1 cellular context compared by ENCODE assay signal in genomic region chr1:99731384-99731783, GRCh38.
TF ChIP-seq lines count a peak whose summit lies in the region.

No MANE protein-coding gene starts in this region.

TF ChIP-seq in GM12878, 131 proteins besides CTCF, POLR2A, EP300 and RAD21 (continued from another document):
- TF ChIP-seq, protein P1, sequence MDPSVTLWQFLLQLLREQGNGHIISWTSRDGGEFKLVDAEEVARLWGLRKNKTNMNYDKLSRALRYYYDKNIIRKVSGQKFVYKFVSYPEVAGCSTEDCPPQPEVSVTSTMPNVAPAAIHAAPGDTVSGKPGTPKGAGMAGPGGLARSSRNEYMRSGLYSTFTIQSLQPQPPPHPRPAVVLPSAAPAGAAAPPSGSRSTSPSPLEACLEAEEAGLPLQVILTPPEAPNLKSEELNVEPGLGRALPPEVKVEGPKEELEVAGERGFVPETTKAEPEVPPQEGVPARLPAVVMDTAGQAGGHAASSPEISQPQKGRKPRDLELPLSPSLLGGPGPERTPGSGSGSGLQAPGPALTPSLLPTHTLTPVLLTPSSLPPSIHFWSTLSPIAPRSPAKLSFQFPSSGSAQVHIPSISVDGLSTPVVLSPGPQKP (IDR thresholded peaks at IDR 0.05; ENCODE audit: low read depth, low read length) = no peak
- TF ChIP-seq, protein P2, sequence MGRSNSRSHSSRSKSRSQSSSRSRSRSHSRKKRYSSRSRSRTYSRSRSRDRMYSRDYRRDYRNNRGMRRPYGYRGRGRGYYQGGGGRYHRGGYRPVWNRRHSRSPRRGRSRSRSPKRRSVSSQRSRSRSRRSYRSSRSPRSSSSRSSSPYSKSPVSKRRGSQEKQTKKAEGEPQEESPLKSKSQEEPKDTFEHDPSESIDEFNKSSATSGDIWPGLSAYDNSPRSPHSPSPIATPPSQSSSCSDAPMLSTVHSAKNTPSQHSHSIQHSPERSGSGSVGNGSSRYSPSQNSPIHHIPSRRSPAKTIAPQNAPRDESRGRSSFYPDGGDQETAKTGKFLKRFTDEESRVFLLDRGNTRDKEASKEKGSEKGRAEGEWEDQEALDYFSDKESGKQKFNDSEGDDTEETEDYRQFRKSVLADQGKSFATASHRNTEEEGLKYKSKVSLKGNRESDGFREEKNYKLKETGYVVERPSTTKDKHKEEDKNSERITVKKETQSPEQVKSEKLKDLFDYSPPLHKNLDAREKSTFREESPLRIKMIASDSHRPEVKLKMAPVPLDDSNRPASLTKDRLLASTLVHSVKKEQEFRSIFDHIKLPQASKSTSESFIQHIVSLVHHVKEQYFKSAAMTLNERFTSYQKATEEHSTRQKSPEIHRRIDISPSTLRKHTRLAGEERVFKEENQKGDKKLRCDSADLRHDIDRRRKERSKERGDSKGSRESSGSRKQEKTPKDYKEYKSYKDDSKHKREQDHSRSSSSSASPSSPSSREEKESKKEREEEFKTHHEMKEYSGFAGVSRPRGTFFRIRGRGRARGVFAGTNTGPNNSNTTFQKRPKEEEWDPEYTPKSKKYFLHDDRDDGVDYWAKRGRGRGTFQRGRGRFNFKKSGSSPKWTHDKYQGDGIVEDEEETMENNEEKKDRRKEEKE (IDR thresholded peaks at IDR 0.05) = no peak
- no peak for TF ChIP-seq ATF7 (IDR thresholded peaks at IDR 0.05; ENCODE audit: low read depth)
- no peak for TF ChIP-seq CBX3 (IDR thresholded peaks at IDR 0.05; ENCODE audit: borderline replicate concordance, low read depth)
TF ChIP-seq in GM12878: peak in this region for 5.
